Comparison of ENCODE assay signal across 8 cellular contexts in genomic region chr1:229557214-229557850, GRCh38. TPM values are rescaled to one million over a fixed set of nuclear protein-coding genes. Genes with fewer than 3 reads are reported as not detected.
DNase-seq lines count a peak whose midpoint lies in the region; ATAC-seq and TF ChIP-seq lines count a peak whose summit lies in the region.

No MANE protein-coding gene starts in this region.

- H2BK5ac ChIP-seq in mesenchymal stem cell (ENCODE audit: low read depth, low read length, poor library complexity, severe bottlenecking), result no peak overlapping the region

- no peak overlapping the region for H2BK12ac ChIP-seq in mesenchymal stem cell (ENCODE audit: low read length in 2 of 2)

- dilution Hi-C loops in mammary epithelial cell (cut with HindIII; ENCODE audit: low sequenced_read_pairs), result no loop called here

- no peak overlapping the region for H3K14ac ChIP-seq in mesenchymal stem cell (ENCODE audit: low read length in 2 of 2)

- TSS peak; percentile 16 for BruUV-seq in mammary epithelial cell (replicated peaks; lab: Mats Ljungman, UMichigan)

- in situ Hi-C loops in mammary epithelial cell (cut with MboI; ENCODE audit: low sequenced_read_pairs in 2 of 2), result no loop called here

- H4K20me1 ChIP-seq in Karpas-422 (ENCODE audit: insufficient read depth, low read depth, low read length) (no peaks in the 10 kb centered on the region), mammary epithelial cell (ENCODE audit: insufficient read depth, low read length) (no peaks in the 10 kb centered on the region)

- H3K9me3 ChIP-seq in Karpas-422 (ENCODE audit: low read length), result no peaks in the 10 kb centered on the region
- H3K9me3 ChIP-seq in mammary epithelial cell (replicated peaks; ENCODE audit: insufficient read depth, low read length), result no peaks in the 10 kb centered on the region
- no peaks in the 10 kb centered on the region for H3K9me3 ChIP-seq in mesenchymal stem cell (ENCODE audit: control insufficient read depth, low read length)

- H3K79me2 ChIP-seq in Karpas-422 (ENCODE audit: low read length), result peaks cover 56% of the 10 kb centered on the region
- H3K79me2 ChIP-seq in mammary epithelial cell (ENCODE audit: insufficient read depth, low read length), result peaks cover 56% of the 10 kb centered on the region

- peak overlapping the region; percentile 94 for H3K4me3 ChIP-seq in GM12865 (ENCODE audit: low read depth, low read length)
- H3K4me3 ChIP-seq in Karpas-422 (ENCODE audit: low read length), result peak overlapping the region; percentile 77
- H3K4me3 ChIP-seq in mammary epithelial cell (replicated peaks in 1 of 3; ENCODE audit: insufficient read depth in 1 of 3, low read depth in 2 of 3, low read length in 3 of 3), result peak overlapping the region; percentile 69 to 82 (median 81)
- H3K4me3 ChIP-seq in mesenchymal stem cell (ENCODE audit: insufficient read depth in 1 of 2, low read depth in 1 of 2, low read length in 2 of 2), result peak overlapping the region in 1 of 2 experiments; percentile 92

- H3K4me2 ChIP-seq in Karpas-422 (ENCODE audit: low read depth, low read length, poor library complexity, severe bottlenecking) (peak overlapping the region; percentile 84), mammary epithelial cell (ENCODE audit: insufficient read depth, low read depth, low read length) (peak overlapping the region; percentile 95), mesenchymal stem cell (ENCODE audit: low read length, poor library complexity, severe bottlenecking) (peak overlapping the region; percentile 98)

- H2BK15ac ChIP-seq in mesenchymal stem cell (ENCODE audit: low read depth, poor library complexity, severe bottlenecking), result no peak overlapping the region

- no peak overlapping the region for H4K91ac ChIP-seq in mesenchymal stem cell (ENCODE audit: low read length)

- peaks cover 28% of the 10 kb centered on the region for H3K79me1 ChIP-seq in mesenchymal stem cell (replicated peaks; ENCODE audit: low read length, poor library complexity, severe bottlenecking)

- H4K8ac ChIP-seq in mesenchymal stem cell (ENCODE audit: low read length), result no peak overlapping the region

- no peak overlapping the region for H3K18ac ChIP-seq in mesenchymal stem cell (ENCODE audit: low read depth in 1 of 2, low read length in 2 of 2)

- H3K4me1 ChIP-seq in Karpas-422 (ENCODE audit: low read length), result peaks cover 37% of the 10 kb centered on the region
- peaks cover 12% of the 10 kb centered on the region for H3K4me1 ChIP-seq in mammary epithelial cell (ENCODE audit: insufficient read depth, low read length)
- peaks cover 5% of the 10 kb centered on the region for H3K4me1 ChIP-seq in mesenchymal stem cell (ENCODE audit: control insufficient read depth, insufficient read depth, low read depth, low read length)

- peak overlapping the region; percentile 15; the same call in 1 of the 2 replicates for H2AFZ ChIP-seq in Karpas-422 (ENCODE audit: low read length)
- peak overlapping the region; percentile 98 for H2AFZ ChIP-seq in mammary epithelial cell (ENCODE audit: low read depth, low read length)
- H2AFZ ChIP-seq in mesenchymal stem cell (ENCODE audit: low read depth, low read length), result no peak overlapping the region

- WGBS in mammary epithelial cell (ENCODE audit: low coverage, missing lambda C conversion rate), result 40% methylated on average over 5 of the region's 5 CpGs
- WGBS in mesenchymal stem cell, result 60% methylated on average over 2 of the region's 5 CpGs

- no peak overlapping the region for H2AK5ac ChIP-seq in mesenchymal stem cell (ENCODE audit: low read length, severe bottlenecking)

- H3K27ac ChIP-seq in Karpas-422 (ENCODE audit: low read length) (peak overlapping the region; percentile 49), mammary epithelial cell (ENCODE audit: insufficient read depth, low read depth, low read length) (peak overlapping the region; percentile 23), mesenchymal stem cell (ENCODE audit: low read length, poor library complexity, severe bottlenecking) (no peak overlapping the region)

- DNase-seq in GM12865 (ENCODE audit: low read depth) (peak; percentile 75), Karpas-422 (peak; percentile 70), mammary epithelial cell (no peak), mesenchymal stem cell (peak; percentile 53), NCI-H1105 (lab: John Stamatoyannopoulos, UW) (no peak), HCEC 1CT (no peak)

- no peak overlapping the region for H3K23ac ChIP-seq in mesenchymal stem cell (ENCODE audit: low read length in 2 of 2)

- CTCF ChIA-PET in mammary epithelial cell (lab: Charles Lee; ENCODE audit: low non-redundant PET), result no interaction called here

- no peak overlapping the region for H3K4ac ChIP-seq in mesenchymal stem cell (ENCODE audit: low read depth in 1 of 2, low read length in 2 of 2)

- ATAC-seq in HG02623 (IDR thresholded peaks at IDR 0.05; ENCODE audit: unreplicated experiment) (no peak), GM21360 (IDR thresholded peaks at IDR 0.05; ENCODE audit: unreplicated experiment) (no peak)

- no peaks in the 10 kb centered on the region for H3K36me3 ChIP-seq in Karpas-422 (ENCODE audit: insufficient read depth, low read length)
- no peaks in the 10 kb centered on the region for H3K36me3 ChIP-seq in mammary epithelial cell (ENCODE audit: insufficient read depth, low read length)
- peaks cover 0 to 4% of the 10 kb centered on the region in 2 experiments for H3K36me3 ChIP-seq in mesenchymal stem cell (ENCODE audit: control insufficient read depth in 1 of 2, insufficient read depth in 2 of 2, low read depth in 1 of 2, low read length in 2 of 2)

- no peaks in the 10 kb centered on the region for H3K9me2 ChIP-seq in Karpas-422 (replicated peaks; ENCODE audit: insufficient read depth, low read length)

- no peak for TF ChIP-seq CTCF in GM12865 (IDR thresholded peaks at IDR 0.05; ENCODE audit: insufficient read depth, low read depth, low read length, missing control alignments)
- no peak for TF ChIP-seq CTCF in mammary epithelial cell (conservative IDR thresholded peaks at IDR 0.05 in 1 of 2, IDR thresholded peaks at IDR 0.05 in 1 of 2; ENCODE audit: extremely low read depth in 1 of 2, insufficient read depth in 1 of 2, low read depth in 1 of 2, low read length in 2 of 2)

- H3K27me3 ChIP-seq in Karpas-422 (ENCODE audit: low read length) (no peaks in the 10 kb centered on the region), mammary epithelial cell (ENCODE audit: insufficient read depth, low read length) (no peaks in the 10 kb centered on the region), mesenchymal stem cell (ENCODE audit: control insufficient read depth in 1 of 2, insufficient read depth in 1 of 2, low read length in 2 of 2) (no peaks in the 10 kb centered on the region)

- H2BK120ac ChIP-seq in mesenchymal stem cell (ENCODE audit: low read depth, low read length), result no peak overlapping the region

- intact Hi-C loops in mammary epithelial cell (cut with micrococcal nuclease), result loop anchor here (5.0 kb wide), 1 partner anchor 755 kb away; no protein-coding TSS in a partner anchor

- H3K9ac ChIP-seq in Karpas-422 (ENCODE audit: low read length) (peak overlapping the region; percentile 77), mammary epithelial cell (ENCODE audit: insufficient read depth, low read length) (peak overlapping the region; percentile 62), mesenchymal stem cell (ENCODE audit: low read length) (peak overlapping the region; percentile 81)

RNA-seq across cellular contexts. Expression of gene ABCB10, which starts 1.2 kb away (rescaled TPM):
- total RNA-seq in Karpas-422 (2014; rRNA removed; shearing (Covaris generic); ENCODE audit: low replicate concordance), result 19.9 and 27.8 TPM in 2 replicates
- 10 to 100 TPM; 20.2 to 22.7 TPM for total RNA-seq in mammary epithelial cell
- polyA plus RNA-seq in mammary epithelial cell, result 10.2 TPM
- polyA minus RNA-seq in mammary epithelial cell, result 10.1 TPM
- polyA plus RNA-seq in mesenchymal stem cell (2013, experiment 1 of 2), result 8.3 TPM
- 9.0 TPM for polyA plus RNA-seq in mesenchymal stem cell (2013, experiment 2 of 2)

RNA-seq across cellular contexts. Expression of gene NUP133, which starts 49.2 kb away (rescaled TPM):
- total RNA-seq in Karpas-422 (2014; rRNA removed; shearing (Covaris generic); ENCODE audit: low replicate concordance), result 27.1 and 56.9 TPM in 2 replicates
- 10 to 100 TPM; 28.8 to 34.8 TPM for total RNA-seq in mammary epithelial cell
- 11.7 TPM for polyA plus RNA-seq in mammary epithelial cell
- 19.2 TPM for polyA minus RNA-seq in mammary epithelial cell
- polyA plus RNA-seq in mesenchymal stem cell (2013, experiment 1 of 2), result 11.6 TPM
- polyA plus RNA-seq in mesenchymal stem cell (2013, experiment 2 of 2), result 11.8 TPM

Comparison
In these comparisons a context has a peak if more than half of its experiments do, and no peak if none do; other contexts are left out.
1. DNase-seq: peak in GM12865 (single experiment), Karpas-422 (single experiment) and mesenchymal stem cell (single experiment); none in mammary epithelial cell (single experiment), NCI-H1105 (single experiment) and HCEC 1CT (single experiment).
2. Peak in every context shown above with its lines, with median percentiles within 50 percentile points of each other: H3K4me2 ChIP-seq and H3K9ac ChIP-seq.